In the genomic region with DNA sequence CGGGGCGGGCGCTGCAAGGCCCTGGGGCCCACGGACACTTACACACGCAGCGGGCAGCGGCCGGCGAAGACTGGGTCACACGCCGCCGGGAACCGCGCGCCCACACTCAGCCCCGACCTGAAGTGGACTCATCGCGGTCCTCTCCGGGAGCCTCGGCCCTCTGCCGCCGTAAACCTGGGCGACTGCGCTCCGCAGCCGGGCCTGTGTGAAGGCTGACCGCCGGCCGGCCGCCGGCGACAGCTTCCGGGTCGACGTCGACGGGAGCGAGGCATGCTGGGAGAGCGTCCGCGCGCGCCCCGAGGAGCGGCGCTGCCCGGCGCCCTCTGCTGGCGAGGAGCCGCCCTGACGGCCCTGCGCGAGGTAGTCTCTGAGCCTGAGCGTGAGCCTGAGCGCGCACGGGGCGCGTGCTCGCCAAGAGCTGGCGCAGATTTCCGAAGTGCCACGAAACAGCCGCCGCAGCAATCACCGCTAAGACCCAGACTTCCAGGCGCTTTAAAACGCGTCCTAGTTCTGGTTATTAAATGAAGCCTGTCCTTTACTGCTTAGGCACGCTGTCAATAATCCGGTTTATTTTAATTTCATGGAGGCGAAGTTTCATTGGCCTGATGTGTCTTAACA, we compare ENCODE assay signal across 1 cellular context.
TF ChIP-seq lines count a peak whose summit lies in the region.

A gene with protein sequence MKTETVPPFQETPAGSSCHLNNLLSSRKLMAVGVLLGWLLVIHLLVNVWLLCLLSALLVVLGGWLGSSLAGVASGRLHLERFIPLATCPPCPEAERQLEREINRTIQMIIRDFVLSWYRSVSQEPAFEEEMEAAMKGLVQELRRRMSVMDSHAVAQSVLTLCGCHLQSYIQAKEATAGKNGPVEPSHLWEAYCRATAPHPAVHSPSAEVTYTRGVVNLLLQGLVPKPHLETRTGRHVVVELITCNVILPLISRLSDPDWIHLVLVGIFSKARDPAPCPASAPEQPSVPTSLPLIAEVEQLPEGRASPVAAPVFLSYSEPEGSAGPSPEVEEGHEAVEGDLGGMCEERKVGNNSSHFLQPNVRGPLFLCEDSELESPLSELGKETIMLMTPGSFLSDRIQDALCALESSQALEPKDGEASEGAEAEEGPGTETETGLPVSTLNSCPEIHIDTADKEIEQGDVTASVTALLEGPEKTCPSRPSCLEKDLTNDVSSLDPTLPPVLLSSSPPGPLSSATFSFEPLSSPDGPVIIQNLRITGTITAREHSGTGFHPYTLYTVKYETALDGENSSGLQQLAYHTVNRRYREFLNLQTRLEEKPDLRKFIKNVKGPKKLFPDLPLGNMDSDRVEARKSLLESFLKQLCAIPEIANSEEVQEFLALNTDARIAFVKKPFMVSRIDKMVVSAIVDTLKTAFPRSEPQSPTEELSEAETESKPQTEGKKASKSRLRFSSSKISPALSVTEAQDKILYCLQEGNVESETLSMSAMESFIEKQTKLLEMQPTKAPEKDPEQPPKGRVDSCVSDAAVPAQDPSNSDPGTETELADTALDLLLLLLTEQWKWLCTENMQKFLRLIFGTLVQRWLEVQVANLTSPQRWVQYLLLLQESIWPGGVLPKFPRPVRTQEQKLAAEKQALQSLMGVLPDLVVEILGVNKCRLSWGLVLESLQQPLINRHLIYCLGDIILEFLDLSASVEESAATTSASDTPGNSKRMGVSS (minus strand): TSS at position 242 of the 618 bp plus-strand sequence. CDS start 540 bp downstream, outside the sequence.

TF ChIP-seq in SK-N-SH, 30 proteins besides CTCF, POLR2A, EP300 and RAD21 (continued from another document):
- TF ChIP-seq, protein P1, sequence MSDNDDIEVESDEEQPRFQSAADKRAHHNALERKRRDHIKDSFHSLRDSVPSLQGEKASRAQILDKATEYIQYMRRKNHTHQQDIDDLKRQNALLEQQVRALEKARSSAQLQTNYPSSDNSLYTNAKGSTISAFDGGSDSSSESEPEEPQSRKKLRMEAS (IDR thresholded peaks at IDR 0.05; ENCODE audit: low read depth): peak; percentile 45; the same call in 1 of the 2 replicates
- TF ChIP-seq RFX5 (IDR thresholded peaks at IDR 0.05; ENCODE audit: low read length): peak; percentile 50; the same call in 1 of the 2 replicates
